ENCODE assay signal across 9 cellular contexts in genomic region chr3:9703736-9704342, GRCh38.
DNase-seq lines count a peak whose midpoint lies in the region; ATAC-seq and TF ChIP-seq lines count a peak whose summit lies in the region.
"Had no signal": no experiment of that assay in that cellular context is flagged by ENCODE, and none has a peak within 500 bp of the region (broad histone marks: within the 10 kb centered on the region; RNA-seq: fewer than 3 reads in every experiment).

CPNE9 (plus strand) TSS chr3:9703833; CDS start chr3:9703997, 164 bp downstream.

- H3K4me1 ChIP-seq in iPS-15b (ENCODE audit: control insufficient read depth, insufficient read depth, low read length), result no peaks in the 10 kb centered on the region

- in situ Hi-C loops in astrocyte of the cerebellum (cut with HindIII; ENCODE audit: low sequenced_read_pairs), result no loop called here

- peak; percentile 68 for DNase-seq in DMS 273 (lab: John Stamatoyannopoulos, UW; ENCODE audit: unreplicated experiment)
- no peak for DNase-seq in DMS 273 treated with DMSO at 0.1 percent for 48 hours (lab: John Stamatoyannopoulos, UW)
- DNase-seq in astrocyte of the cerebellum (ENCODE audit: low read depth), result no peak

- H3K9me3 ChIP-seq in iPS-15b (ENCODE audit: control insufficient read depth, insufficient read depth, low read length), result no peaks in the 10 kb centered on the region

- H3K4me3 ChIP-seq in astrocyte of the cerebellum (ENCODE audit: low read depth, low read length) (peak within 1 kb of the TSS; percentile 22), iPS-15b (ENCODE audit: low read depth, low read length) (peak within 1 kb of the TSS; percentile 74), skin epidermis (peak within 1 kb of the TSS in 5 of 7 experiments; percentile 7 to 32 (median 21))

- H3K9ac ChIP-seq in iPS-15b (ENCODE audit: low read depth, low read length), result no peak within 1 kb of the TSS

- H3K27ac ChIP-seq in skin epidermis, result no peak within 1 kb of the TSS
- H3K27ac ChIP-seq: 22Rv1 had no signal

- no peak for TF ChIP-seq CTCF in astrocyte of the cerebellum (IDR thresholded peaks at IDR 0.05; ENCODE audit: low read depth, low read length, missing control alignments)

- peaks cover 10% of the 10 kb centered on the region for H3K27me3 ChIP-seq in iPS-15b (ENCODE audit: control insufficient read depth, insufficient read depth, low read length)

- no peak for ATAC-seq in GM21723 (IDR thresholded peaks at IDR 0.05; ENCODE audit: unreplicated experiment)
- no peak for ATAC-seq in GM19395 (IDR thresholded peaks at IDR 0.05; ENCODE audit: unreplicated experiment)
- no peak for ATAC-seq in GM19328 (IDR thresholded peaks at IDR 0.05; ENCODE audit: unreplicated experiment)

- H3K36me3 ChIP-seq in iPS-15b (ENCODE audit: control insufficient read depth, insufficient read depth, low read length), result peaks cover 4% of the 10 kb centered on the region

Comparison
In these comparisons a context has a peak if more than half of its experiments do, and no peak if none do; other contexts are left out.
1. H3K4me3 ChIP-seq: peak in every context shown above with its lines; median percentile 74 in iPS-15b; 22 in astrocyte of the cerebellum; 21 in skin epidermis.